ENCODE assay signal across 24 cellular contexts in genomic region chr2:355773-356172, GRCh38.
"Had no signal": no experiment of that assay in that cellular context is flagged by ENCODE, and none has a peak within 500 bp of the region (broad histone marks: within the 10 kb centered on the region; RNA-seq: fewer than 3 reads in every experiment).

No MANE protein-coding gene starts in this region.

- H3K36me3 ChIP-seq: MG63 had no signal

- H3K9ac ChIP-seq: SK-N-SH had no signal

- H3K9me3 ChIP-seq: MG63, SK-N-SH had no signal

- H3K4me3 ChIP-seq: MG63 had no signal

- H3K4me2 ChIP-seq: SK-N-SH had no signal

- H3K27me3 ChIP-seq: MG63 had no signal

- DNase-seq: Karpas-422, KG1, MG63, NCI-H1092, NCI-H1105 treated with DMSO at 0.1 percent for 48 hours, NCI-H1417 treated with DMSO at 0.1 percent for 48 hours, NCI-H146, NCI-H1694 treated with DMSO at 0.1 percent for 48 hours, NCI-H1930, NCI-H2081, NCI-H2107, NCI-H2227 treated with DMSO at 0.1 percent for 48 hours, NCI-H446, NCI-H510A, NCI-H524 treated with DMSO at 0.1 percent for 48 hours, NCI-H69, NCI-H774, PC-3, SHP77, SK-N-SH, SW 1271 had no signal

- ATAC-seq: Panc1, PC-3 had no signal

- H3K27ac ChIP-seq: HL-60, RWPE1 had no signal
